In genomic region chr13:89959074-89959473, GRCh38 we compare ENCODE assay signal across 23 cellular contexts.
"Had no signal": no experiment of that assay in that cellular context is flagged by ENCODE, and none has a peak within 500 bp of the region (broad histone marks: within the 10 kb centered on the region; RNA-seq: fewer than 3 reads in every experiment).

No MANE protein-coding gene starts in this region.

- ATAC-seq: effector memory CD8-positive, alpha-beta T cell; foreskin keratinocyte; heart right ventricle; left cardiac atrium; left lung; left ventricle myocardium superior; lower lobe of right lung; mucosa of descending colon; naive thymus-derived CD4-positive, alpha-beta T cell had no signal

- H3K4me3 Mint-ChIP-seq: dendritic cell treated with granulocyte-macrophage colony-stimulating factor and Interleukin-4, amounts not matched to agents 40 ng/mL and 50 ng/mL, for 4 days; effector memory CD8-positive, alpha-beta T cell; endodermal cell; mesothelial cell of epicardium; naive thymus-derived CD4-positive, alpha-beta T cell had no signal

- H3K36me3 Mint-ChIP-seq: naive thymus-derived CD4-positive, alpha-beta T cell had no signal

- H3K4me1 ChIP-seq: colonic mucosa, esophagus muscularis mucosa, foreskin keratinocyte, heart right ventricle, left lung, lower lobe of right lung had no signal

- H3K9me3 ChIP-seq: colonic mucosa, esophagus muscularis mucosa, left lung, lower lobe of right lung, mucosa of descending colon had no signal

- DNase-seq: colonic mucosa; cortex of kidney; effector CD8-positive, alpha-beta T cell; effector memory CD8-positive, alpha-beta T cell; endodermal cell; foreskin keratinocyte; glutamatergic neuron; head of caudate nucleus; heart right ventricle; hippocampal formation; left cardiac atrium; left lung; left ventricle myocardium superior; lower lobe of right lung; mesenchymal stem cell; mucosa of descending colon; naive thymus-derived CD4-positive, alpha-beta T cell had no signal

- H3K27me3 Mint-ChIP-seq: dendritic cell treated with granulocyte-macrophage colony-stimulating factor and Interleukin-4, amounts not matched to agents 40 ng/mL and 50 ng/mL, for 4 days; effector memory CD8-positive, alpha-beta T cell; naive thymus-derived CD4-positive, alpha-beta T cell had no signal

- H3K36me3 ChIP-seq: colonic mucosa, esophagus muscularis mucosa, heart right ventricle, left lung, lower lobe of right lung had no signal

- H3K27ac Mint-ChIP-seq: dendritic cell treated with granulocyte-macrophage colony-stimulating factor and Interleukin-4, amounts not matched to agents 40 ng/mL and 50 ng/mL, for 4 days; effector memory CD8-positive, alpha-beta T cell; endodermal cell; mesothelial cell of epicardium; naive thymus-derived CD4-positive, alpha-beta T cell had no signal

- FAIRE-seq: endothelial cell of umbilical vein, islet of Langerhans, keratinocyte had no signal

- H3K4me3 ChIP-seq: colonic mucosa, esophagus muscularis mucosa, heart right ventricle, left lung, lower lobe of right lung, mucosa of descending colon had no signal

- H3K27me3 ChIP-seq: colonic mucosa, esophagus muscularis mucosa, foreskin keratinocyte, heart right ventricle, left lung had no signal

- H3K4me1 Mint-ChIP-seq: naive thymus-derived CD4-positive, alpha-beta T cell had no signal

- H3K27ac ChIP-seq: colonic mucosa, esophagus muscularis mucosa, foreskin keratinocyte, heart right ventricle, left lung, lower lobe of right lung had no signal
